ENCODE assay signal across 8 cellular contexts in the genomic region with DNA sequence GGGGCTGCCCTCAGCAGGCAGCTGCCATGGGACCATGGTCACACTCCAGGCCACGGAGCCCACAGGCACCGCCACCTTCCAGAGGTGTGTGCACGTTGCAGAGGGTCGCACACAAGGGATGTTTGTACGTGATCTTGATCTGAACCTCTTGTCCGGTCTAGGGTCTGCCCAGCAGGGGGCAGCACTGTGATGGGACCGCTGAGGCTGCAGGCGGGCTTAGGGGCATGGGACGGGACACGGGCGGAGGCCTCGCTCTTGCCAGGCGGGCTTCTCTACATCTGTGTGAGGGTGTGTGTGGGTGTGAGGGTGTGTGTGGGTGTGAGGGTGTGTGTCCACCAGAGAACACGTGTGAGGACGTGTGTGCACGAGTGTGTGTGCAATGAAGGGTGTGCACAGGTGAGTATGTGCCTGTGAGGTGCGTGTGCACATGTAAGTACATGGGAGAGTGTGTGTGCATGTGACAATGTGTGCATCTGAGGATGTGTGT. TPM values are rescaled to one million over a fixed set of nuclear protein-coding genes. Genes with fewer than 3 reads are reported as not detected.
DNase-seq lines count a peak whose midpoint lies in the region; ATAC-seq and TF ChIP-seq lines count a peak whose summit lies in the region.

No MANE protein-coding gene starts in this region.

- DNase-seq in RPMI7951 (ENCODE audit: low read depth) = peak; percentile 15
- peak; percentile 42 for DNase-seq in activated gamma-delta T cell treated with anti-CD3 and anti-CD28 coated beads, Interleukin-2, amount 50 U/mL, for 16 hours (ENCODE audit: low read depth)
- DNase-seq in hepatic stellate cell (ENCODE audit: low spot score) = peak; percentile 44
- DNase-seq in stimulated activated CD4-positive, alpha-beta T cell treated with anti-CD3 and anti-CD28 coated beads, Interleukin-1b, Interleukin-23, amount 100 ng/mL, for 4 hours (ENCODE audit: low read depth in 2 of 2) = peak; percentile 59 to 66
- no peak for DNase-seq in NCI-H2029 (lab: John Stamatoyannopoulos, UW)

- no peak for ATAC-seq in GM21619 (IDR thresholded peaks at IDR 0.05; ENCODE audit: unreplicated experiment)
- no peak for ATAC-seq in GM21526 (IDR thresholded peaks at IDR 0.05; ENCODE audit: low FRiP score, unreplicated experiment)

- peak; percentile 75 for TF ChIP-seq CTCF in GM12873 (IDR thresholded peaks at IDR 0.05; ENCODE audit: insufficient read depth, low read depth, low read length, missing control alignments)

RNA-seq across cellular contexts. Expression of a gene that starts 52.4 kb away (rescaled TPM):
- not detected in 2 replicates for total RNA-seq in RPMI7951 (2014; rRNA removed; shearing (Covaris generic))
